Comparison of ENCODE assay signal across 2 cellular contexts in the genomic region with DNA sequence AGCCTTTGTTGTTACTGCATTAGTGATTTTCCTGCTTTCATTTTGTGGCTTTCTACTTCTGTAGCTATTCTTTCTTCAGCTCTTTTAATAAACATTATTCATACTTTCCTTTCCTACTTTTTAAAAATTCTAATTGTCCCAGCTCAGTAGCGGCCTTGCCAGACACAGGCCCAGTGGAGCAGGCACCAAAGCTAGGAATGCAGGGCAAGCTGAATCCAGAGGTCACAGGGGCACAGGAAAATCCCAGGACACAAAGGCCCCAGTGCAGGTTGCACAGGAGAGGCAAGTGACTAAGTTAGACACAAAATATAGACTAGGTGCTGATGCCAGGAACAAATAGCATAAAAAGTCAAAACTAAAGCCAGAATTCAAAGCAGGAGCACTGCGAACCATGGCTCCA.
TF ChIP-seq lines count a peak whose summit lies in the region.

No MANE protein-coding gene starts in this region.

TF ChIP-seq in IMR-90, 13 proteins besides CTCF, POLR2A, EP300 and RAD21:
- TF ChIP-seq SMC3 (IDR thresholded peaks at IDR 0.05; ENCODE audit: low read depth, low read length) (no peak), CHD1 (IDR thresholded peaks at IDR 0.05; ENCODE audit: low read depth, low read length) (no peak), RFX5 (IDR thresholded peaks at IDR 0.05; ENCODE audit: low read depth, low read length) (no peak), RCOR1 (IDR thresholded peaks at IDR 0.05; ENCODE audit: insufficient replicate concordance, low read length) (no peak), MAZ (IDR thresholded peaks at IDR 0.05; ENCODE audit: borderline replicate concordance, low read depth, low read length) (no peak), MAFK (IDR thresholded peaks at IDR 0.05; ENCODE audit: low read depth, low read length) (no peak)

TF ChIP-seq in HepG2, 621 proteins besides CTCF, POLR2A, EP300 and RAD21:
- TF ChIP-seq U2AF2 (IDR thresholded peaks at IDR 0.05; ENCODE audit: low read depth, low read length) (no peak), SOX6 (IDR thresholded peaks at IDR 0.05) (no peak), SOX6 (CRISPR knock-in tag; IDR thresholded peaks at IDR 0.05) (no peak), TARDBP (CRISPR knock-in tag; IDR thresholded peaks at IDR 0.05) (no peak), SSRP1 (CRISPR knock-in tag; IDR thresholded peaks at IDR 0.05) (no peak), SALL2 (CRISPR knock-in tag; IDR thresholded peaks at IDR 0.05) (no peak), EHMT2 (IDR thresholded peaks at IDR 0.05; ENCODE audit: borderline replicate concordance, low read depth, low read length) (no peak)
- TF ChIP-seq, protein P1, sequence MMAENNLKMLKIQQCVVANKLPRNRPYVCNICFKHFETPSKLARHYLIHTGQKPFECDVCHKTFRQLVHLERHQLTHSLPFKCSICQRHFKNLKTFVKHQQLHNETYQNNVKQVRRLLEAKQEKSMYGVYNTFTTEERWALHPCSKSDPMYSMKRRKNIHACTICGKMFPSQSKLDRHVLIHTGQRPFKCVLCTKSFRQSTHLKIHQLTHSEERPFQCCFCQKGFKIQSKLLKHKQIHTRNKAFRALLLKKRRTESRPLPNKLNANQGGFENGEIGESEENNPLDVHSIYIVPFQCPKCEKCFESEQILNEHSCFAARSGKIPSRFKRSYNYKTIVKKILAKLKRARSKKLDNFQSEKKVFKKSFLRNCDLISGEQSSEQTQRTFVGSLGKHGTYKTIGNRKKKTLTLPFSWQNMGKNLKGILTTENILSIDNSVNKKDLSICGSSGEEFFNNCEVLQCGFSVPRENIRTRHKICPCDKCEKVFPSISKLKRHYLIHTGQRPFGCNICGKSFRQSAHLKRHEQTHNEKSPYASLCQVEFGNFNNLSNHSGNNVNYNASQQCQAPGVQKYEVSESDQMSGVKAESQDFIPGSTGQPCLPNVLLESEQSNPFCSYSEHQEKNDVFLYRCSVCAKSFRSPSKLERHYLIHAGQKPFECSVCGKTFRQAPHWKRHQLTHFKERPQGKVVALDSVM (CRISPR knock-in tag; IDR thresholded peaks at IDR 0.05), result no peak
- TF ChIP-seq, protein P2, sequence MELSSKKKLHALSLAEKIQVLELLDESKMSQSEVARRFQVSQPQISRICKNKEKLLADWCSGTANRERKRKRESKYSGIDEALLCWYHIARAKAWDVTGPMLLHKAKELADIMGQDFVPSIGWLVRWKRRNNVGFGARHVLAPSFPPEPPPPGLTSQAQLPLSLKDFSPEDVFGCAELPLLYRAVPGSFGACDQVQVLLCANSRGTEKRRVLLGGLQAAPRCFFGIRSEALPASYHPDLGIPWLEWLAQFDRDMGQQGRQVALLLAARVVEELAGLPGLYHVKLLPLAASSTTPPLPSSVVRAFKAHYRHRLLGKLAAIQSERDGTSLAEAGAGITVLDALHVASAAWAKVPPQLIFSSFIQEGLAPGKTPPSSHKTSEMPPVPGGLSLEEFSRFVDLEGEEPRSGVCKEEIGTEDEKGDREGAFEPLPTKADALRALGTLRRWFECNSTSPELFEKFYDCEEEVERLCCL (CRISPR knock-in tag; IDR thresholded peaks at IDR 0.05; ENCODE audit: borderline replicate concordance), result no peak
- TF ChIP-seq, protein P3, sequence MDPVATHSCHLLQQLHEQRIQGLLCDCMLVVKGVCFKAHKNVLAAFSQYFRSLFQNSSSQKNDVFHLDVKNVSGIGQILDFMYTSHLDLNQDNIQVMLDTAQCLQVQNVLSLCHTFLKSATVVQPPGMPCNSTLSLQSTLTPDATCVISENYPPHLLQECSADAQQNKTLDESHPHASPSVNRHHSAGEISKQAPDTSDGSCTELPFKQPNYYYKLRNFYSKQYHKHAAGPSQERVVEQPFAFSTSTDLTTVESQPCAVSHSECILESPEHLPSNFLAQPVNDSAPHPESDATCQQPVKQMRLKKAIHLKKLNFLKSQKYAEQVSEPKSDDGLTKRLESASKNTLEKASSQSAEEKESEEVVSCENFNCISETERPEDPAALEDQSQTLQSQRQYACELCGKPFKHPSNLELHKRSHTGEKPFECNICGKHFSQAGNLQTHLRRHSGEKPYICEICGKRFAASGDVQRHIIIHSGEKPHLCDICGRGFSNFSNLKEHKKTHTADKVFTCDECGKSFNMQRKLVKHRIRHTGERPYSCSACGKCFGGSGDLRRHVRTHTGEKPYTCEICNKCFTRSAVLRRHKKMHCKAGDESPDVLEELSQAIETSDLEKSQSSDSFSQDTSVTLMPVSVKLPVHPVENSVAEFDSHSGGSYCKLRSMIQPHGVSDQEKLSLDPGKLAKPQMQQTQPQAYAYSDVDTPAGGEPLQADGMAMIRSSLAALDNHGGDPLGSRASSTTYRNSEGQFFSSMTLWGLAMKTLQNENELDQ (CRISPR knock-in tag; IDR thresholded peaks at IDR 0.05; ENCODE audit: borderline replicate concordance), result no peak
- TF ChIP-seq, protein P4, sequence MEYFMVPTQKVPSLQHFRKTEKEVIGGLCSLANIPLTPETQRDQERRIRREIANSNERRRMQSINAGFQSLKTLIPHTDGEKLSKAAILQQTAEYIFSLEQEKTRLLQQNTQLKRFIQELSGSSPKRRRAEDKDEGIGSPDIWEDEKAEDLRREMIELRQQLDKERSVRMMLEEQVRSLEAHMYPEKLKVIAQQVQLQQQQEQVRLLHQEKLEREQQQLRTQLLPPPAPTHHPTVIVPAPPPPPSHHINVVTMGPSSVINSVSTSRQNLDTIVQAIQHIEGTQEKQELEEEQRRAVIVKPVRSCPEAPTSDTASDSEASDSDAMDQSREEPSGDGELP (IDR thresholded peaks at IDR 0.05; ENCODE audit: borderline replicate concordance, low read depth), result no peak
- TF ChIP-seq, protein P5, sequence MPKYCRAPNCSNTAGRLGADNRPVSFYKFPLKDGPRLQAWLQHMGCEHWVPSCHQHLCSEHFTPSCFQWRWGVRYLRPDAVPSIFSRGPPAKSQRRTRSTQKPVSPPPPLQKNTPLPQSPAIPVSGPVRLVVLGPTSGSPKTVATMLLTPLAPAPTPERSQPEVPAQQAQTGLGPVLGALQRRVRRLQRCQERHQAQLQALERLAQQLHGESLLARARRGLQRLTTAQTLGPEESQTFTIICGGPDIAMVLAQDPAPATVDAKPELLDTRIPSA (CRISPR knock-in tag; IDR thresholded peaks at IDR 0.05; ENCODE audit: borderline replicate concordance), result no peak
